ENCODE assay signal across 8 cellular contexts in the genomic region with DNA sequence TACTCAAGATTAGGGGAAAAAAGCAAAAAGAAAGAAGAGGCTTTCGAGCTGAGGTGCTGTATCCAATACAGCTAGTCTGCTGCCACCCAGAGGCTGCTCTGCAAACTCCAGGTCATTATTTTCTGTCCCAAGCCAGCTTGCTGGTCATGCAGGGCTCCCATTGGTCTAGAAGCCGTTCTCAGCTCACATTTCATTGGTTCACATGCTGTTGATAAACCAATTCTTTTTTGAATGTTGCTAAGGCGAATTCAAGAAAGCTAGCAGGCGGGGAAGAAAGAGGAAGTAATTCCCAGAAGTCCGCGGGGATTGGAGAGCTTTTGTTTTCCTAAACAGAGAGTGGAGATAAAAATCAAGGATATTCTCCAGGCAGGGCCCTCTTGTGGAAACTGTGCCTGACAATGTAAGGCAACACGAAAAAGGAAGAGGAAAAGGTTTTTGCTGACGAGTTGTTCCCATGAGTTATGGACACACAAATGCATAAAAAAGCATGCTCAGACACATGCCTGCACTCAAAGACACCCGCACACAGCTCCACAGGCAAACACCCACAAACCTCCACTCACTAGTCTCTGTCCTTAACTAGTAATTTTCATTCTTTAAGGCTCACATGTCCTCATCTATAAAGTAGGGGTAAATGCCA. TPM values are rescaled to one million over a fixed set of nuclear protein-coding genes. Genes with fewer than 3 reads are reported as not detected.
A peak's percentile ranks its signal among the peaks of the same experiment; 100 is the strongest.
DNase-seq lines count a peak whose midpoint lies in the region; ATAC-seq, FAIRE-seq and TF ChIP-seq lines count a peak whose summit lies in the region.

No MANE protein-coding gene starts in this region.

- no peaks in the 10 kb centered on the region for H3K36me3 Mint-ChIP-seq in Caco-2 (ENCODE audit: insufficient read depth, unreplicated experiment)

- POLR2A ChIA-PET in Caco-2 (lab: Charles Lee): interaction anchor here (0.6 to 1.1 kb wide), 7 partner anchors 67 to 322 kb away, joined by 3 to 6 read pairs (median 4); partner anchors contain the start of gene NDUFB4
- POLR2A ChIA-PET in endothelial cell of umbilical vein (lab: Charles Lee): interaction anchor here (0.5 to 1.5 kb wide), 6 partner anchors 26 to 322 kb away, joined by 3 to 10 read pairs (median 5); no protein-coding TSS in a partner anchor

- H3K27ac ChIP-seq in endothelial cell of umbilical vein (ENCODE audit: insufficient read depth, low read depth, low read length): peak overlapping the region; percentile 75

- peak overlapping the region; percentile 61 for H2AFZ ChIP-seq in endothelial cell of umbilical vein (ENCODE audit: low read depth, low read length)

- CTCF ChIA-PET in Caco-2 (lab: Charles Lee) (interaction anchor here (0.6 to 3.5 kb wide), 29 partner anchors 8 to 201 kb away, joined by 3 to 97 read pairs (median 4); partner anchors contain the start of genes LRRC58 and NDUFB4), endothelial cell of umbilical vein (lab: Charles Lee) (interaction anchor here (0.7 to 9.5 kb wide), 39 partner anchors 8 to 525 kb away, joined by 3 to 367 read pairs (median 5); partner anchors contain the start of genes FSTL1 and LRRC58)

- peak; percentile 99 for ATAC-seq in GM21381 (IDR thresholded peaks at IDR 0.05; ENCODE audit: unreplicated experiment)

- peak overlapping the region; percentile 41 for H3K9ac ChIP-seq in endothelial cell of umbilical vein (replicated peaks; ENCODE audit: extremely low read depth, insufficient read depth, low read length)

- no peaks in the 10 kb centered on the region for H3K27me3 Mint-ChIP-seq in Caco-2 (ENCODE audit: insufficient read depth, unreplicated experiment)

- peak; percentile 94 to 96 for DNase-seq in Caco-2
- DNase-seq in HTR-8/SVneo (ENCODE audit: insufficient read length, low spot score): peak; percentile 95
- DNase-seq in NOMO-1 treated with dmso at 0.1 percent for 144 hours (lab: John Stamatoyannopoulos, UW; ENCODE audit: unreplicated experiment): peak; percentile 97
- peak; percentile 75 for DNase-seq in activated CD8-positive, alpha-beta memory T cell treated with anti-CD3 and anti-CD28 coated beads, Interleukin-2, amount 50 U/mL, for 24 hours (ENCODE audit: extremely low read depth)
- peak; percentile 100 for DNase-seq in endothelial cell of umbilical vein (ENCODE audit: low read depth, low spot score)
- peak; percentile 63 to 76 for DNase-seq in stimulated activated CD8-positive, alpha-beta memory T cell treated with anti-CD3 and anti-CD28 coated beads, Interleukin-2, amount 100 ng/mL, for 48 hours (ENCODE audit: low read depth in 2 of 2)

- BruUV-seq in Caco-2 (replicated peaks; lab: Mats Ljungman, UMichigan) (no TSS peak), endothelial cell of umbilical vein (replicated peaks; lab: Mats Ljungman, UMichigan) (no TSS peak)

- dilution Hi-C loops in endothelial cell of umbilical vein (cut with MboI; ENCODE audit: extremely low pct_ligation_motif_present, low sequenced_read_pairs): no loop called here

- H3K9me3 Mint-ChIP-seq in Caco-2 (ENCODE audit: unreplicated experiment): no peaks in the 10 kb centered on the region

- peak overlapping the region; percentile 78 for H3K4me3 Mint-ChIP-seq in Caco-2 (ENCODE audit: unreplicated experiment)

- intact Hi-C loops in Caco-2 (cut with micrococcal nuclease; ENCODE audit: unreplicated experiment) (loop anchor here (1.0 kb wide), 3 partner anchors 68 to 323 kb away; partner anchors contain the start of genes GSK3B and LRRC58), endothelial cell of umbilical vein (cut with micrococcal nuclease) (loop anchor here (1.0 to 5.0 kb wide), 10 partner anchors 18 to 525 kb away; partner anchors contain the start of gene FSTL1)

- no peaks in the 10 kb centered on the region for H3K9me1 ChIP-seq in endothelial cell of umbilical vein (replicated peaks; ENCODE audit: control insufficient read depth, extremely low read depth, insufficient read depth, low read length)

- no peaks in the 10 kb centered on the region for H3K36me3 ChIP-seq in Caco-2 (ENCODE audit: control insufficient read depth, insufficient read depth, low read length)
- peaks cover 0 to 6% of the 10 kb centered on the region in 2 experiments for H3K36me3 ChIP-seq in endothelial cell of umbilical vein (ENCODE audit: control insufficient read depth in 2 of 2, extremely low read depth in 1 of 2, insufficient read depth in 2 of 2, low read length in 2 of 2)

- FAIRE-seq in HTR-8/SVneo (lab: Jason Lieb, UNC): peak; percentile 57
- FAIRE-seq in endothelial cell of umbilical vein (lab: Jason Lieb, UNC): peak; percentile 96

- H3K4me2 ChIP-seq in endothelial cell of umbilical vein (ENCODE audit: insufficient read depth, low read length): peak overlapping the region; percentile 65

- peaks cover 15% of the 10 kb centered on the region for H3K79me2 ChIP-seq in endothelial cell of umbilical vein (ENCODE audit: control insufficient read depth, insufficient read depth, low read length)

- TF ChIP-seq POLR2A in endothelial cell of umbilical vein (IDR thresholded peaks at IDR 0.05; ENCODE audit: low read depth, low read length): no peak

- H3K27me3 ChIP-seq in Caco-2 (replicated peaks; ENCODE audit: control insufficient read depth, insufficient read depth, low read length): no peaks in the 10 kb centered on the region
- no peaks in the 10 kb centered on the region for H3K27me3 ChIP-seq in endothelial cell of umbilical vein (ENCODE audit: control insufficient read depth in 2 of 2, insufficient read depth in 2 of 2, low read length in 2 of 2)
- no peaks in the 10 kb centered on the region for H3K27me3 ChIP-seq in mononuclear cell (ENCODE audit: insufficient read depth, low read length)

- H3K4me1 ChIP-seq in Caco-2 (peaks cover 14% of the 10 kb centered on the region), endothelial cell of umbilical vein (ENCODE audit: control insufficient read depth, extremely low read depth, insufficient read depth, low read length) (peaks cover 29% of the 10 kb centered on the region), mononuclear cell (ENCODE audit: insufficient read depth, low read length) (peaks cover 16% of the 10 kb centered on the region)

- H3K9me3 ChIP-seq in Caco-2 (no peaks in the 10 kb centered on the region), endothelial cell of umbilical vein (replicated peaks; ENCODE audit: control insufficient read depth, insufficient read depth, low read length) (no peaks in the 10 kb centered on the region), mononuclear cell (ENCODE audit: low read depth, low read length) (no peaks in the 10 kb centered on the region)

- no peaks in the 10 kb centered on the region for H4K20me1 ChIP-seq in endothelial cell of umbilical vein (replicated peaks; ENCODE audit: control insufficient read depth, extremely low read depth, insufficient read depth, low read length)

- H3K4me3 ChIP-seq in Caco-2 (ENCODE audit: low read depth, low read length): peak overlapping the region; percentile 30
- peak overlapping the region in 2 of 3 experiments; percentile 12 to 24 for H3K4me3 ChIP-seq in endothelial cell of umbilical vein (replicated peaks in 1 of 3; ENCODE audit: insufficient read depth in 1 of 3, low read depth in 1 of 3, low read length in 3 of 3)
- peak overlapping the region; percentile 43 for H3K4me3 ChIP-seq in mononuclear cell (ENCODE audit: low read length)

- no peaks in the 10 kb centered on the region for H3K4me1 Mint-ChIP-seq in Caco-2 (ENCODE audit: low read depth, unreplicated experiment)

- H3K27ac Mint-ChIP-seq in Caco-2 (ENCODE audit: unreplicated experiment): peak overlapping the region; percentile 90

- peak; percentile 69 to 86 for TF ChIP-seq CTCF in Caco-2 (IDR thresholded peaks at IDR 0.05; ENCODE audit: insufficient read depth in 1 of 2, low read depth in 1 of 2, low read length in 1 of 2, severe bottlenecking in 1 of 2, unreplicated experiment in 1 of 2)
- TF ChIP-seq CTCF in endothelial cell of umbilical vein (IDR thresholded peaks at IDR 0.05; ENCODE audit: extremely low read depth in 1 of 2, insufficient read depth in 1 of 2, low read depth in 1 of 2, low read length in 2 of 2): peak; percentile 79 to 96

TF ChIP-seq in endothelial cell of umbilical vein, 7 proteins besides CTCF, POLR2A, EP300 and RAD21:
- TF ChIP-seq POLR2AphosphoS5 (IDR thresholded peaks at IDR 0.05; ENCODE audit: insufficient read depth, low read depth, low read length): peak; percentile 32
- TF ChIP-seq GATA2 (IDR thresholded peaks at IDR 0.05; ENCODE audit: insufficient read depth, insufficient read length, low read depth, low read length): peak; percentile 91
- TF ChIP-seq, protein P1, sequence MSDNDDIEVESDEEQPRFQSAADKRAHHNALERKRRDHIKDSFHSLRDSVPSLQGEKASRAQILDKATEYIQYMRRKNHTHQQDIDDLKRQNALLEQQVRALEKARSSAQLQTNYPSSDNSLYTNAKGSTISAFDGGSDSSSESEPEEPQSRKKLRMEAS (IDR thresholded peaks at IDR 0.05; ENCODE audit: insufficient read depth, insufficient read length): no peak
TF ChIP-seq in endothelial cell of umbilical vein: peak in this region for 2.

RNA-seq across cellular contexts. Expression of gene FSTL1, which starts 33.4 kb away (rescaled TPM):
- total RNA-seq in Caco-2 (2022) (1.4 and 2.9 TPM in 2 replicates), endothelial cell of umbilical vein (522 and 562 TPM in 2 replicates), mononuclear cell (2.6 TPM)
- 235 and 237 TPM in 2 replicates for polyA plus RNA-seq in endothelial cell of umbilical vein
- 250 and 312 TPM in 2 replicates for polyA plus RNA-seq in endothelial cell of umbilical vein (2011; cell fraction: cytosol; rRNA removed)
- polyA plus RNA-seq in endothelial cell of umbilical vein (2011; cell fraction: nucleus; rRNA removed): 299 and 313 TPM in 2 replicates
- 670 and 901 TPM in 2 replicates for polyA plus RNA-seq in endothelial cell of umbilical vein (2012)
- polyA minus RNA-seq in endothelial cell of umbilical vein: 697 and 971 TPM in 2 replicates
- 5.9 TPM for polyA minus RNA-seq in endothelial cell of umbilical vein (2011; cell fraction: cytosol; rRNA and poly(A)+ RNA removed)
- polyA minus RNA-seq in endothelial cell of umbilical vein (2011; cell fraction: nucleus; rRNA and poly(A)+ RNA removed): 149 and 281 TPM in 2 replicates

Comparison
In these comparisons a context has a peak if more than half of its experiments do, and no peak if none do; other contexts are left out.
1. Peak in every context shown above with its lines: DNase-seq, ATAC-seq, H3K4me3 ChIP-seq and H3K27ac ChIP-seq.
2. RNA of gene FSTL1, which starts 33.4 kb away (total RNA-seq): 522 to 562 TPM in endothelial cell of umbilical vein; 2.6 TPM in mononuclear cell (single experiment) and 1.4 to 2.9 TPM in Caco-2; every median in the first group is over 100 times any median in the second.